21 cellular contexts compared by ENCODE assay signal in the genomic region with DNA sequence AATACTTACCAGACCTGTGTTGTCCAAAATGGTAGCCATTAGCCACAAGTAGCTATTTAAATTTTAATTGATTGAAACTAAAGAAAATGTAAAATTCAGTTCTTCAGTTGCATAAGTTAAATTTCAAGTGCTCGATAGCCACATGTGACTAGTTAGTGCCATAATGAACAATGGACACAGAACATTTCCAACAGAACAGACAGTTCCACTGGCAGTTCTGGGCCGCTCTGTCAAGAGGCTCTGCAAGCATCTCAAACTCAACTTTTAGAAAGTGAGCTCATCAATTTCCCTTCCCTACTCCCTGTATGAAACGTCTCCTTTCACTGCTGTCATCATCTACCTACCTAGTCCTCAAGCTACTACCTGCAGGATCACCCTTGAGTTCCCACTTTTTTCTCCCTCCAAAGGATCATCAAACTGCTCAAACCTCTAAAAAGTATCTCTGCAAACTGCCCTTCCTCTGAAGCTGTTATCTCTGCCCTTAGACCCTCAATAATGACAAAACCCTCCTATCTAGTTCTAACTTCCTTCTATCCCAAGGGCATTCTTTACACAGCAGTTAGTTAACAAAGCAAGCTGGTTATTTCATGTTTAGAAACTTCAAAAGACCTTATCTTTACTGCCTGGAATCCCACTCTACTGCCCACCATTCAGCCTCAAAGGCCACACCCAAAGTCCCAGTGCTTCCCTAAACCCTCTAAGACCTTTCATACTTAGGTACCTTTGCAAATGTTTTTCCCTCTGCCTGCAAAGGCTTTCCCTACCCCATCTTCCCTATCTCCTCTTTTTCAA. TPM values are rescaled to one million over a fixed set of nuclear protein-coding genes. Genes with fewer than 3 reads are reported as not detected.
"Had no signal": no experiment of that assay in that cellular context is flagged by ENCODE, and none has a peak within 500 bp of the region (broad histone marks: within the 10 kb centered on the region; RNA-seq: fewer than 3 reads in every experiment).

No MANE protein-coding gene starts in this region.

- H3K4me3 ChIP-seq: esophagus squamous epithelium, gastroesophageal sphincter, heart left ventricle, lower lobe of right lung, prostate gland, right atrium auricular region, thyroid gland, upper lobe of right lung had no signal

- H3K27me3 Mint-ChIP-seq: activated naive CD8-positive, alpha-beta T cell treated with anti-CD3 and anti-CD28 coated beads, Interleukin-2, amount 50 U/mL, for 24 hours; brain had no signal

- H3K4me3 Mint-ChIP-seq: activated CD8-positive, alpha-beta T cell treated with anti-CD3 and anti-CD28 coated beads, Interleukin-2, amount 10 ng/mL, durations not matched to agents 7 days and 5 days; activated naive CD8-positive, alpha-beta T cell treated with anti-CD3 and anti-CD28 coated beads, Interleukin-2, amount 50 U/mL, for 24 hours; activated T-helper 1 cell treated with anti-CD3 and anti-CD28 coated beads, Interleukin-12 subunit alpha, Interleukin-12 subunit beta, Interleukin-2, Interleukin-4 antibody, amounts not matched to agents 30 ng/mL and 10 ng/mL and 1 ng/mL, durations not matched to agents 14 hours and 24 hours and 36 hours; brain; naive thymus-derived CD8-positive, alpha-beta T cell had no signal

- ATAC-seq: activated CD8-positive, alpha-beta T cell treated with anti-CD3 and anti-CD28 coated beads, Interleukin-2, amount 10 ng/mL, durations not matched to agents 7 days and 5 days; activated naive CD8-positive, alpha-beta T cell treated with anti-CD3 and anti-CD28 coated beads, Interleukin-2, amount 50 U/mL, for 24 hours; gastroesophageal sphincter; heart left ventricle; left lobe of liver; lower lobe of right lung; naive thymus-derived CD8-positive, alpha-beta T cell; upper lobe of right lung had no signal

- DNase-seq: activated CD4-positive, alpha-beta T cell treated with anti-CD3 and anti-CD28 coated beads for 1 hour; activated CD4-positive, alpha-beta T cell treated with anti-CD3 and anti-CD28 coated beads, Interleukin-2, amount 50 U/mL, for 1 hour; activated CD8-positive, alpha-beta T cell treated with anti-CD3 and anti-CD28 coated beads, Interleukin-2, amount 10 ng/mL, durations not matched to agents 7 days and 5 days; activated gamma-delta T cell; activated naive CD4-positive, alpha-beta T cell treated with anti-CD3 and anti-CD28 coated beads, Interleukin-2, amount 50 U/mL, for 16 hours; activated naive CD8-positive, alpha-beta T cell treated with anti-CD3 and anti-CD28 coated beads, Interleukin-2, amount 50 U/mL, for 24 hours; esophagus squamous epithelium; heart left ventricle; lower lobe of right lung; mesendoderm; naive thymus-derived CD8-positive, alpha-beta T cell; stimulated activated CD4-positive, alpha-beta T cell treated with anti-CD3 and anti-CD28 coated beads, Interleukin-4, amount 100 ng/mL, for 24 hours; stimulated activated naive CD4-positive, alpha-beta T cell treated with Interleukin-2 at 50 U/mL for 16 hours; thyroid gland; upper lobe of right lung had no signal

- H3K36me3 Mint-ChIP-seq: naive thymus-derived CD8-positive, alpha-beta T cell had no signal

- H3K27ac ChIP-seq: esophagus squamous epithelium, gastroesophageal sphincter, heart left ventricle, lower lobe of right lung, prostate gland, right atrium auricular region, thyroid gland, upper lobe of right lung had no signal

- H3K27ac Mint-ChIP-seq: activated CD8-positive, alpha-beta T cell treated with anti-CD3 and anti-CD28 coated beads, Interleukin-2, amount 10 ng/mL, durations not matched to agents 7 days and 5 days; activated naive CD8-positive, alpha-beta T cell treated with anti-CD3 and anti-CD28 coated beads, Interleukin-2, amount 50 U/mL, for 24 hours; activated T-helper 1 cell treated with anti-CD3 and anti-CD28 coated beads, Interleukin-12 subunit alpha, Interleukin-12 subunit beta, Interleukin-2, Interleukin-4 antibody, amounts not matched to agents 30 ng/mL and 10 ng/mL and 1 ng/mL, durations not matched to agents 14 hours and 24 hours and 36 hours; brain; naive thymus-derived CD8-positive, alpha-beta T cell had no signal

- H3K9me3 Mint-ChIP-seq: activated naive CD8-positive, alpha-beta T cell treated with anti-CD3 and anti-CD28 coated beads, Interleukin-2, amount 50 U/mL, for 24 hours; activated T-helper 1 cell treated with anti-CD3 and anti-CD28 coated beads, Interleukin-12 subunit alpha, Interleukin-12 subunit beta, Interleukin-2, Interleukin-4 antibody, amounts not matched to agents 30 ng/mL and 10 ng/mL and 1 ng/mL, durations not matched to agents 14 hours and 24 hours and 36 hours had no signal

- H3K4me1 Mint-ChIP-seq: activated naive CD8-positive, alpha-beta T cell treated with anti-CD3 and anti-CD28 coated beads, Interleukin-2, amount 50 U/mL, for 24 hours; naive thymus-derived CD8-positive, alpha-beta T cell had no signal

RNA-seq across cellular contexts. Expression of a gene that starts 20.6 kb away (rescaled TPM):
- total RNA-seq: activated CD8-positive, alpha-beta T cell treated with anti-CD3 and anti-CD28 coated beads, Interleukin-2, amount 10 ng/mL, durations not matched to agents 7 days and 5 days; activated T-helper 1 cell treated with anti-CD3 and anti-CD28 coated beads, Interleukin-12 subunit alpha, Interleukin-12 subunit beta, Interleukin-2, Interleukin-4 antibody, amounts not matched to agents 30 ng/mL and 10 ng/mL and 1 ng/mL, durations not matched to agents 14 hours and 24 hours and 36 hours had no signal
